Comparison of ENCODE assay signal across 8 cellular contexts in the genomic region with DNA sequence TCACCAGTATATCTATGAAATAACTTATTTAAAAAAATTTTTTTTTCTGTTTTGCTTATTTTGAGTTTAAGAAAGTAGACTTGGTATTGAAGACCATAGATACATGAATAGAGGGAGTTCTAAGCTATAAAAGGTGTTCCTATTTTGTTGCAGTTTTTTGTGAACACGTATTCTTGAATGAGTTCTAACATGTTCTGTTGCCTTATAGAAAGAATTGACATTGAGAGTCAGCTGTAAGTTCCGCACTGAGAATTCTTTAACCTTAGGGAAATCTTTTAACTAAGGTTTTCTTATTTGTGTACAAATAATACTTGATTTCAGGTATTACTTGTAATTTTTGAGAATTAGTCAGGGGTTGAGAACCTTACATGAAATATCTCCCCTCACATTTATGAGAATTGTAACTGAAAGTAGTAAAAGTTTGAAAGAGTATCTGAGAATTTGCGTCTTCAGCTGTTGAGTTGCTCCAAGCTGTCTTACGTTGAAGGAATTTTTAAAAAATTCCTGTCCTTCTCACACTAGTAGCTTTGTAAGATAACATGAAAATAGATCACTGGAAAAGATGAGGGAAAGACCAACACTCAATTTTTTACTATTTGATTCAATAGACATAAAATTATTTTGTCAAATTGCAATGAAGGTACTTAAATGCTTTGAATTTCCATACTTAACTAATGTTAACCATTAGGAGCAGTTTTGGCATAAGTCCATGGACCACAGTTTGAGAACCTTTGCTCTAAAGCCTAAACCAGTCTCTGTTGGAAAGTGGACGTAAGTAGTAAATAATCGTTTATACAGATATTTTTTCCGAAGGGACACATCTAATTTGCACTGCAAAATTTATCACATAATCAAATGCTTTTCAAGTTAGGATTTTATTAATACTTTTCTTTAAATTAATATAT.
A peak's percentile ranks its signal among the peaks of the same experiment; 100 is the strongest.
DNase-seq lines count a peak whose midpoint lies in the region; ATAC-seq and TF ChIP-seq lines count a peak whose summit lies in the region.

No MANE protein-coding gene starts in this region.

- peaks cover 13% of the 10 kb centered on the region for H3K36me3 Mint-ChIP-seq in nephron progenitor cell (ENCODE audit: low read depth)

- DNase-seq in MM.1S (no peak), cerebellar cortex (ENCODE audit: low spot score) (peak; percentile 31), nephron progenitor cell (no peak), midbrain (lab: John Stamatoyannopoulos, UW) (no peak)
- DNase-seq in stimulated activated CD4-positive, alpha-beta T cell treated with anti-CD3 and anti-CD28 coated beads, Interleukin-2, amount 100 ng/mL, for 48 hours, result no peak

- H4K20me1 ChIP-seq in DOHH2 (ENCODE audit: control insufficient read depth, insufficient read depth, low read depth, low read length) (peaks cover 16% of the 10 kb centered on the region), MM.1S (ENCODE audit: insufficient read depth, low read length) (no peaks in the 10 kb centered on the region)

- TF ChIP-seq CTCF in DOHH2 (IDR thresholded peaks at IDR 0.05; ENCODE audit: low read depth, low read length, poor library complexity, severe bottlenecking), result no peak
- TF ChIP-seq CTCF in MM.1S (IDR thresholded peaks at IDR 0.05; ENCODE audit: low read length), result no peak
- TF ChIP-seq CTCF in nephron progenitor cell (IDR thresholded peaks at IDR 0.05), result no peak

- H3K27me3 ChIP-seq in DOHH2 (ENCODE audit: control insufficient read depth, low read length) (no peaks in the 10 kb centered on the region), MM.1S (replicated peaks; ENCODE audit: insufficient read depth, low read length) (no peaks in the 10 kb centered on the region)

- H3K4me1 Mint-ChIP-seq in nephron progenitor cell, result peaks cover 31% of the 10 kb centered on the region

- H3K9me3 Mint-ChIP-seq in nephron progenitor cell, result no peaks in the 10 kb centered on the region

- H3K4me2 ChIP-seq in DOHH2 (ENCODE audit: low read length), result peak overlapping the region; percentile 60
- H3K4me2 ChIP-seq in MM.1S (ENCODE audit: low read depth, low read length), result peak overlapping the region; percentile 65; the same call in 1 of the 2 replicates

- no peak overlapping the region for H2AFZ ChIP-seq in MM.1S (ENCODE audit: low read length)

- H3K79me2 ChIP-seq in DOHH2 (ENCODE audit: control insufficient read depth, low read length) (peaks cover 99% of the 10 kb centered on the region), MM.1S (ENCODE audit: low read length) (peaks cover 95% of the 10 kb centered on the region)

- H3K9me3 ChIP-seq in DOHH2 (ENCODE audit: control insufficient read depth, insufficient read depth, low read length) (no peaks in the 10 kb centered on the region), MM.1S (replicated peaks; ENCODE audit: insufficient read depth, low read length) (no peaks in the 10 kb centered on the region)

- H3K9me2 ChIP-seq in DOHH2 (replicated peaks; ENCODE audit: control insufficient read depth, low read length) (no peaks in the 10 kb centered on the region), MM.1S (replicated peaks; ENCODE audit: insufficient read depth, low read length) (no peaks in the 10 kb centered on the region)

- peak overlapping the region; percentile 97 for H3K4me3 ChIP-seq in DOHH2 (ENCODE audit: low read length)
- H3K4me3 ChIP-seq in MM.1S (ENCODE audit: low read length), result peak overlapping the region; percentile 75

- H3K27ac ChIP-seq in DOHH2 (ENCODE audit: low read depth, low read length) (no peak overlapping the region), MM.1S (ENCODE audit: low read length) (no peak overlapping the region)

- H3K36me3 ChIP-seq in DOHH2 (ENCODE audit: control insufficient read depth, low read length) (peaks cover 81% of the 10 kb centered on the region), MM.1S (replicated peaks; ENCODE audit: insufficient read depth, low read length) (no peaks in the 10 kb centered on the region)

- H3K4me3 Mint-ChIP-seq in nephron progenitor cell, result peak overlapping the region; percentile 100

- H3K27ac Mint-ChIP-seq in nephron progenitor cell, result peak overlapping the region; percentile 6

- no peak overlapping the region for H3K9ac ChIP-seq in MM.1S (ENCODE audit: low read length)

- H3F3A ChIP-seq in DOHH2 (ENCODE audit: control insufficient read depth, insufficient read depth) (no peaks in the 10 kb centered on the region), MM.1S (ENCODE audit: insufficient read depth, low read length) (peaks cover 5% of the 10 kb centered on the region; the same call in 1 of the 2 replicates)

- H3K4me1 ChIP-seq in DOHH2 (ENCODE audit: control insufficient read depth, low read length) (peaks cover 22% of the 10 kb centered on the region), MM.1S (ENCODE audit: low read length) (0 out of 2 replicates have a peak, but pooled peaks cover under 1% of the 10 kb centered on the region)

- no peak for ATAC-seq in activated CD4-positive, CD25-positive, alpha-beta regulatory T cell treated with anti-CD3 and anti-CD28 coated beads, Interleukin-2, amount 50 U/mL, for 24 hours
- ATAC-seq in GM19395 (IDR thresholded peaks at IDR 0.05; ENCODE audit: unreplicated experiment), result no peak

- H3K27me3 Mint-ChIP-seq in nephron progenitor cell (ENCODE audit: low read depth, poor library complexity), result no peaks in the 10 kb centered on the region
